9 cellular contexts compared by ENCODE assay signal in genomic region chr12:57476993-57477709, GRCh38. TPM values are rescaled to one million over a fixed set of nuclear protein-coding genes. Genes with fewer than 3 reads are reported as not detected.
DNase-seq lines count a peak whose midpoint lies in the region; ATAC-seq, FAIRE-seq and TF ChIP-seq lines count a peak whose summit lies in the region.
"Had no signal": no experiment of that assay in that cellular context is flagged by ENCODE, and none has a peak within 500 bp of the region (broad histone marks: within the 10 kb centered on the region; RNA-seq: fewer than 3 reads in every experiment).

No MANE protein-coding gene starts in this region.

- TF ChIP-seq CTCF in GM12865 (IDR thresholded peaks at IDR 0.05; ENCODE audit: insufficient read depth, low read depth, low read length, missing control alignments), result no peak
- TF ChIP-seq CTCF in WTC11 (IDR thresholded peaks at IDR 0.05), result no peak

- peaks cover 26 to 28% of the 10 kb centered on the region in 2 donors for H3K4me1 ChIP-seq in mucosa of rectum (ENCODE audit: control insufficient read depth in 2 of 2, insufficient read depth in 2 of 2, low read length in 2 of 2)

- no peaks in the 10 kb centered on the region for H3K36me3 Mint-ChIP-seq in WTC11

- H3K27ac Mint-ChIP-seq in WTC11, result no peak overlapping the region

- CTCF ChIA-PET in WTC11 (lab: Charles Lee), result interaction anchor here (0.6 to 5.0 kb wide), 14 partner anchors 9 to 264 kb away, joined by 3 to 88 read pairs (median 5); partner anchors contain the start of genes GLI1 and SHMT2

- ATAC-seq in WTC11 (no peak), GM21390 (IDR thresholded peaks at IDR 0.05; ENCODE audit: unreplicated experiment) (no peak)

- H3K4me1 Mint-ChIP-seq in WTC11, result peaks cover 41% of the 10 kb centered on the region

- peaks cover 12 to 53% of the 10 kb centered on the region in 2 donors for H3K27me3 ChIP-seq in mucosa of rectum (ENCODE audit: control insufficient read depth in 2 of 2, insufficient read depth in 2 of 2, low read length in 2 of 2)

- H3K27ac ChIP-seq in mucosa of rectum (ENCODE audit: low read depth in 2 of 2, low read length in 2 of 2), result peak overlapping the region; percentile 75 to 91

- H3K9me3 Mint-ChIP-seq in WTC11, result no peaks in the 10 kb centered on the region

- no peak for FAIRE-seq in GM12891 (lab: Jason Lieb, UNC)

- H3K27me3 Mint-ChIP-seq in WTC11 (ENCODE audit: low read depth), result peaks cover 91% of the 10 kb centered on the region

- H3K4me3 ChIP-seq in GM12865 (ENCODE audit: low read depth, low read length) (peak overlapping the region; percentile 69), mucosa of rectum (ENCODE audit: low read length in 2 of 2) (peak overlapping the region; percentile 42 to 75)

- TF ChIP-seq POLR2A in GM12891 (IDR thresholded peaks at IDR 0.05; ENCODE audit: low read depth, low read length), result no peak

- DNase-seq in GM12865 (ENCODE audit: low read depth) (no peak), WTC11 (ENCODE audit: low spot score) (no peak), GM12891 (ENCODE audit: insufficient read length, low spot score) (no peak), HK-2 (ENCODE audit: unreplicated experiment) (no peak)
- DNase-seq: midbrain had no signal

- POLR2A ChIA-PET in WTC11 (lab: Charles Lee), result interaction anchor here (0.9 kb wide), 1 partner anchor 18 kb away, joined by 3 read pairs; the partner anchor contains the start of gene GLI1

- H3K9ac ChIP-seq in mucosa of rectum (ENCODE audit: low read depth in 1 of 2, low read length in 2 of 2), result peak overlapping the region in 1 of 2 donors; percentile 74

- H3K4me3 Mint-ChIP-seq in WTC11, result peak overlapping the region; percentile 30; the same call in 1 of the 2 replicates

- no peaks in the 10 kb centered on the region for H3K9me3 ChIP-seq in mucosa of rectum (ENCODE audit: control insufficient read depth in 2 of 2, low read length in 2 of 2)

- H3K36me3 ChIP-seq in mucosa of rectum (ENCODE audit: control insufficient read depth in 2 of 2, insufficient read depth in 2 of 2, low read length in 2 of 2), result peaks cover 0 to 3% of the 10 kb centered on the region in 2 donors

TF ChIP-seq in WTC11, 78 proteins besides CTCF, POLR2A, EP300 and RAD21 (continues in another document):
- TF ChIP-seq HMGA2 (CRISPR knock-in tag; IDR thresholded peaks at IDR 0.05) (no peak), ZNF263 (CRISPR knock-in tag; IDR thresholded peaks at IDR 0.05; ENCODE audit: low read depth) (no peak), ZNF532 (CRISPR knock-in tag; IDR thresholded peaks at IDR 0.05; ENCODE audit: borderline replicate concordance) (no peak), KAT7 (CRISPR knock-in tag; IDR thresholded peaks at IDR 0.05; ENCODE audit: borderline replicate concordance) (no peak), OVOL2 (CRISPR knock-in tag; IDR thresholded peaks at IDR 0.05; ENCODE audit: borderline replicate concordance) (no peak), ZSCAN18 (CRISPR knock-in tag; IDR thresholded peaks at IDR 0.05) (no peak)

TF ChIP-seq in GM12891, 5 proteins besides CTCF, POLR2A, EP300 and RAD21:
- TF ChIP-seq POU2F2 (IDR thresholded peaks at IDR 0.05; ENCODE audit: low read depth, low read length) (no peak), SPI1 (IDR thresholded peaks at IDR 0.05; ENCODE audit: low read depth, low read length) (no peak), POLR2AphosphoS5 (IDR thresholded peaks at IDR 0.05; ENCODE audit: low read depth, low read length) (no peak), TAF1 (IDR thresholded peaks at IDR 0.05; ENCODE audit: low read depth, low read length) (no peak)
TF ChIP-seq in GM12891: peak in this region for 0.

RNA-seq across cellular contexts. Expression of gene ARHGAP9, which starts 2.5 kb away (rescaled TPM):
- 3.6 to 3.9 TPM (median 3.8 TPM) in 3 replicates for total RNA-seq in WTC11 (2021)
- polyA plus RNA-seq in GM12891 (2012; ENCODE audit: low read depth, missing spikeins), result 71.0 TPM
- total RNA-seq: dermis microvascular lymphatic vessel endothelial cell had no signal

RNA-seq across cellular contexts. Expression of gene MARS1, which starts 10.7 kb away (rescaled TPM):
- 283 to 367 TPM (median 314 TPM) in 3 replicates for total RNA-seq in WTC11 (2021)
- 93.4 TPM for polyA plus RNA-seq in GM12891 (2012; ENCODE audit: low read depth, missing spikeins)

RNA-seq across cellular contexts. Expression of gene GLI1, which starts 17.6 kb away (rescaled TPM):
- 16.2 to 19.1 TPM (median 16.7 TPM) in 3 replicates for total RNA-seq in WTC11 (2021)
- 0.42 TPM for polyA plus RNA-seq in GM12891 (2012; ENCODE audit: low read depth, missing spikeins)

RNA-seq across cellular contexts. Expression of gene INHBE, which starts 22.0 kb away (rescaled TPM):
- total RNA-seq in WTC11 (2021), result 3.2 to 5.0 TPM (median 3.3 TPM) in 3 replicates
- 0.41 TPM for polyA plus RNA-seq in GM12891 (2012; ENCODE audit: low read depth, missing spikeins)
- total RNA-seq: dermis microvascular lymphatic vessel endothelial cell; T-helper 1 cell treated with Interleukin-12 subunit alpha and Interleukin-12 subunit beta and Interleukin-4 antibody, amounts not matched to agents 30 ng/mL and 1 ng/mL, for 36 hours had no signal

RNA-seq across cellular contexts. Expression of gene INHBC, which starts 42.6 kb away (rescaled TPM):
- total RNA-seq in WTC11 (2021), result 0.09 to 0.20 TPM (median 0.16 TPM) in 3 replicates
- 0.15 TPM for polyA plus RNA-seq in GM12891 (2012; ENCODE audit: low read depth, missing spikeins)
- total RNA-seq: dermis microvascular lymphatic vessel endothelial cell; T-helper 1 cell treated with Interleukin-12 subunit alpha and Interleukin-12 subunit beta and Interleukin-4 antibody, amounts not matched to agents 30 ng/mL and 1 ng/mL, for 36 hours had no signal
